18 cellular contexts compared by ENCODE assay signal in the genomic region with DNA sequence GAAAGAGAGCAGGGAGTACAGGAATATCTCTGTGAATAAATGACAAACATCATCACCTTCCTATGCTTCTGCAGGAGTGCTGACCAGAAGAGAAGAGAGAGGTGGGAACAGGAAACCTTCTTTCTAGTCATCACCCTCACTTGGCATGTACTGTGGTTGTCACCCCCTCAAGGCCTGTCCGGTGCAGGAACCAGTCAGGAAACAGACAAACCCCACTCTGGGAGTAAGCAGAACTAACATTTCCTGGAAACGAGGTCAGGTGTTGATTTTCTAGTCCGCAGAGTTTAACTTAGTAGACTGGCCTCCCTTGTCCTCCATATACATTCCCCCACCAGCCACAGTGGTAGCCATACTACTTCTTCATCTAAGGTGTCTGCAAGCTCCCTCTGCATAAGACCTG.
"Had no signal": no experiment of that assay in that cellular context is flagged by ENCODE, and none has a peak within 500 bp of the region (broad histone marks: within the 10 kb centered on the region; RNA-seq: fewer than 3 reads in every experiment).

No MANE protein-coding gene starts in this region.

- ATAC-seq: activated T-helper 17 cell treated with anti-CD3 and anti-CD28 coated beads, Interleukin-2, amount 50 U/mL, for 72 hours; left ventricle myocardium superior; T-cell; upper lobe of right lung had no signal

- H3K4me3 ChIP-seq: hepatocyte, prostate gland had no signal

- H3K27ac ChIP-seq: hepatocyte, prostate gland, skin epidermis, upper lobe of right lung had no signal

- H3K27me3 ChIP-seq: hepatocyte, stomach, upper lobe of right lung had no signal

- H3K27me3 Mint-ChIP-seq: activated T-helper 17 cell treated with anti-CD3 and anti-CD28 coated beads, Interleukin-2, amount 50 U/mL, for 72 hours; memory B cell had no signal

- H3K36me3 Mint-ChIP-seq: memory B cell, T-cell had no signal

- H3K27ac Mint-ChIP-seq: activated T-helper 17 cell treated with anti-CD3 and anti-CD28 coated beads, Interleukin-2, amount 50 U/mL, for 72 hours; endodermal cell; memory B cell; T-cell had no signal

- DNase-seq: activated naive CD4-positive, alpha-beta T cell treated with Interleukin-2 at 50 U/mL for 16 hours; endodermal cell; erythroblast; left ventricle myocardium superior; occipital lobe; right cardiac atrium; stimulated activated CD4-positive, alpha-beta T cell treated with anti-CD3 and anti-CD28 coated beads, Interleukin-4, amount 100 ng/mL, for 4 hours; stimulated activated CD8-positive, alpha-beta memory T cell treated with anti-CD3 and anti-CD28 coated beads, Interleukin-4, amount 100 ng/mL, for 48 hours; stomach; T-cell; upper lobe of right lung had no signal

- H3K9me3 ChIP-seq: prostate gland, stomach, thoracic aorta, upper lobe of right lung had no signal

- H3K4me1 Mint-ChIP-seq: activated T-helper 17 cell treated with anti-CD3 and anti-CD28 coated beads, Interleukin-2, amount 50 U/mL, for 72 hours; endodermal cell; memory B cell had no signal

- H3K36me3 ChIP-seq: prostate gland, stomach, thoracic aorta, upper lobe of right lung had no signal

- H3K9me3 Mint-ChIP-seq: activated T-helper 17 cell treated with anti-CD3 and anti-CD28 coated beads, Interleukin-2, amount 50 U/mL, for 72 hours; endodermal cell; memory B cell; nephron; T-cell had no signal

- H3K4me1 ChIP-seq: prostate gland, upper lobe of right lung had no signal

- H3K4me3 Mint-ChIP-seq: activated T-helper 17 cell treated with anti-CD3 and anti-CD28 coated beads, Interleukin-2, amount 50 U/mL, for 72 hours; memory B cell had no signal
